1 cellular context compared by ENCODE assay signal in genomic region chr19:55358943-55359908, GRCh38.
TF ChIP-seq lines count a peak whose summit lies in the region.

No MANE protein-coding gene starts in this region.

TF ChIP-seq in H1, 55 proteins besides CTCF, POLR2A, EP300 and RAD21:
- TF ChIP-seq POU5F1 (IDR thresholded peaks at IDR 0.05; ENCODE audit: low read depth, low read length) = no peak
- no peak for TF ChIP-seq TCF12 (IDR thresholded peaks at IDR 0.05; ENCODE audit: low read depth, low read length)
- TF ChIP-seq CBX8 (IDR thresholded peaks at IDR 0.05; ENCODE audit: borderline replicate concordance, low read depth, low read length) = no peak
- TF ChIP-seq JUND (IDR thresholded peaks at IDR 0.05; ENCODE audit: low read length) = no peak
- no peak for TF ChIP-seq KDM1A (IDR thresholded peaks at IDR 0.05; ENCODE audit: borderline replicate concordance, low read length)
- TF ChIP-seq SRF (IDR thresholded peaks at IDR 0.05; ENCODE audit: low read depth, low read length) = no peak
